8 cellular contexts compared by ENCODE assay signal in genomic region chr10:14822879-14823755, GRCh38. TPM values are rescaled to one million over a fixed set of nuclear protein-coding genes. Genes with fewer than 3 reads are reported as not detected.
A peak's percentile ranks its signal among the peaks of the same experiment; 100 is the strongest.
DNase-seq lines count a peak whose midpoint lies in the region; ATAC-seq and TF ChIP-seq lines count a peak whose summit lies in the region.

No MANE protein-coding gene starts in this region.

- H3K9ac ChIP-seq in trophoblast cell (ENCODE audit: low read length) = no peak overlapping the region

- H3K36me3 ChIP-seq in trophoblast cell (ENCODE audit: control insufficient read depth in 1 of 2, insufficient read depth in 2 of 2, low read length in 2 of 2) = no peaks in the 10 kb centered on the region

- no peak overlapping the region for H3K4ac ChIP-seq in trophoblast cell (ENCODE audit: low read depth, low read length)

- H3K27me3 ChIP-seq in trophoblast cell (ENCODE audit: insufficient read depth, low read length) = no peaks in the 10 kb centered on the region

- H2AK5ac ChIP-seq in trophoblast cell (ENCODE audit: low read length) = no peak overlapping the region

- H3K4me3 ChIP-seq in trophoblast cell (ENCODE audit: low read depth, low read length) (no peak overlapping the region), lower leg skin (ENCODE audit: low read depth, poor library complexity, severe bottlenecking) (no peak overlapping the region)

- intact Hi-C loops in lower leg skin (cut with DNase I; ENCODE audit: low total_unique reads) = loop anchor here (5.0 to 10.0 kb wide), 2 partner anchors 328 to 571 kb away; no protein-coding TSS in a partner anchor

- no peaks in the 10 kb centered on the region for H3K9me3 Mint-ChIP-seq in activated naive CD4-positive, alpha-beta T cell treated with anti-CD3 and anti-CD28 coated beads, Interleukin-2, amount 50 U/mL, for 72 hours

- ATAC-seq in activated naive CD4-positive, alpha-beta T cell treated with anti-CD3 and anti-CD28 coated beads, Interleukin-2, amount 50 U/mL, for 72 hours = no peak
- ATAC-seq in HG02759 (IDR thresholded peaks at IDR 0.05; ENCODE audit: unreplicated experiment) = no peak

- no peak for TF ChIP-seq CTCF in lower leg skin (IDR thresholded peaks at IDR 0.05)

- H4K91ac ChIP-seq in trophoblast cell (ENCODE audit: low read depth, low read length) = no peak overlapping the region

- WGBS in trophoblast cell (ENCODE audit: extremely low coverage, insufficient coverage, insufficient read length) = no CpG with 5 or more reads among the region's 3 CpGs
- 36 to 38% methylated on average over 3 of the region's 3 CpGs for WGBS in lower leg skin, 2 donors

- no peak overlapping the region for H3K23ac ChIP-seq in trophoblast cell (ENCODE audit: low read length)

- H3K4me2 ChIP-seq in trophoblast cell (ENCODE audit: low read length) = no peak overlapping the region

- H3K9me3 ChIP-seq in trophoblast cell (ENCODE audit: insufficient read depth, low read depth, low read length) = no peaks in the 10 kb centered on the region

- H2BK120ac ChIP-seq in trophoblast cell (ENCODE audit: insufficient read depth, low read length, poor library complexity) = no peak overlapping the region

- no peak overlapping the region for H3K27ac Mint-ChIP-seq in activated naive CD4-positive, alpha-beta T cell treated with anti-CD3 and anti-CD28 coated beads, Interleukin-2, amount 50 U/mL, for 72 hours

- H3K14ac ChIP-seq in trophoblast cell (ENCODE audit: low read length) = no peak overlapping the region

- H2AFZ ChIP-seq in trophoblast cell (ENCODE audit: insufficient read depth, low read length, poor library complexity) = no peak overlapping the region

- no peak for TF ChIP-seq POLR2A in lower leg skin (IDR thresholded peaks at IDR 0.05)

- no peaks in the 10 kb centered on the region for H3K4me1 ChIP-seq in trophoblast cell (ENCODE audit: control insufficient read depth in 1 of 2, insufficient read depth in 2 of 2, low read length in 2 of 2)

- no peaks in the 10 kb centered on the region for H3K79me1 ChIP-seq in trophoblast cell (ENCODE audit: low read length)

- DNase-seq in activated naive CD4-positive, alpha-beta T cell treated with Interleukin-2 at 50 U/mL for 16 hours = peak; percentile 44
- DNase-seq in activated naive CD4-positive, alpha-beta T cell treated with anti-CD3 and anti-CD28 coated beads, Interleukin-2, amount 50 U/mL, for 72 hours (ENCODE audit: low spot score in 2 of 2) = no peak
- DNase-seq in NCI-H146 treated with DMSO at 0.1 percent for 48 hours (lab: John Stamatoyannopoulos, UW; ENCODE audit: unreplicated experiment) = peak; percentile 59
- DNase-seq in activated T-cell treated with anti-CD3 and anti-CD28 coated beads for 1 hour (ENCODE audit: low read depth) = peak; percentile 11
- peak; percentile 31 for DNase-seq in fibroblast of the conjunctiva (ENCODE audit: low read depth)
- DNase-seq in trophoblast cell = peak; percentile 14 to 63
- DNase-seq in lower leg skin (ENCODE audit: low spot score in 2 of 2) = no peak

- H4K12ac ChIP-seq in trophoblast cell (ENCODE audit: low read depth, low read length) = no peak overlapping the region

- H3K79me2 ChIP-seq in trophoblast cell (ENCODE audit: control insufficient read depth, insufficient read depth, low read length, poor library complexity) = no peaks in the 10 kb centered on the region

- H3K18ac ChIP-seq in trophoblast cell (ENCODE audit: low read length) = no peak overlapping the region

- no peak overlapping the region for H4K8ac ChIP-seq in trophoblast cell (ENCODE audit: low read depth, low read length)

- H3K27ac ChIP-seq in trophoblast cell (ENCODE audit: low read depth, low read length) = no peak overlapping the region

- H2BK12ac ChIP-seq in trophoblast cell (ENCODE audit: low read length) = no peak overlapping the region

- H3K36me3 Mint-ChIP-seq in activated naive CD4-positive, alpha-beta T cell treated with anti-CD3 and anti-CD28 coated beads, Interleukin-2, amount 50 U/mL, for 72 hours = no peaks in the 10 kb centered on the region

- H2BK5ac ChIP-seq in trophoblast cell (ENCODE audit: low read depth, low read length, poor library complexity) = no peak overlapping the region

RNA-seq across cellular contexts. Expression of gene CDNF, which starts 14.7 kb away (rescaled TPM):
- total RNA-seq in activated naive CD4-positive, alpha-beta T cell treated with anti-CD3 and anti-CD28 coated beads, Interleukin-2, amount 50 U/mL, for 72 hours = 1 to 10 TPM; 1.0 to 3.8 TPM
- polyA plus RNA-seq in trophoblast cell (2013) = 0.86 and 1.1 TPM in 2 replicates
- total RNA-seq in lower leg skin = 1 to 10 TPM; 1.9 to 9.8 (median 3.9) TPM

RNA-seq across cellular contexts. Expression of gene HSPA14, which starts 15.0 kb away (rescaled TPM):
- 10 to 100 TPM; 30.1 to 53.2 TPM for total RNA-seq in activated naive CD4-positive, alpha-beta T cell treated with anti-CD3 and anti-CD28 coated beads, Interleukin-2, amount 50 U/mL, for 72 hours
- 20.9 and 21.3 TPM in 2 replicates for polyA plus RNA-seq in trophoblast cell (2013)
- 1 to 10 TPM; 3.6 to 9.2 (median 5.9) TPM for total RNA-seq in lower leg skin

RNA-seq across cellular contexts. Expression of gene MSANTD7, which starts 15.0 kb away (rescaled TPM):
- 10 to 100 TPM; 25.2 to 28.9 TPM for total RNA-seq in activated naive CD4-positive, alpha-beta T cell treated with anti-CD3 and anti-CD28 coated beads, Interleukin-2, amount 50 U/mL, for 72 hours
- polyA plus RNA-seq in trophoblast cell (2013) = 11.5 and 12.0 TPM in 2 replicates
- total RNA-seq in lower leg skin = 10 to 100 TPM in 3 of 4 donors, 1 to 10 TPM in 1; 8.7 to 12.2 (median 10.7) TPM

RNA-seq across cellular contexts. Expression of gene FAM107B, which starts 48.4 kb away (rescaled TPM):
- total RNA-seq in activated naive CD4-positive, alpha-beta T cell treated with anti-CD3 and anti-CD28 coated beads, Interleukin-2, amount 50 U/mL, for 72 hours = 100 to 1,000 TPM; 108 to 188 TPM
- 70.9 and 75.6 TPM in 2 replicates for polyA plus RNA-seq in trophoblast cell (2013)
- 10 to 100 TPM; 28.3 to 52.7 (median 31.0) TPM for total RNA-seq in lower leg skin

RNA-seq across cellular contexts. Expression of gene SUV39H2, which starts 55.5 kb away (rescaled TPM):
- total RNA-seq in activated naive CD4-positive, alpha-beta T cell treated with anti-CD3 and anti-CD28 coated beads, Interleukin-2, amount 50 U/mL, for 72 hours = 10 to 100 TPM; 34.0 to 35.9 TPM
- polyA plus RNA-seq in trophoblast cell (2013) = 23.7 and 26.0 TPM in 2 replicates
- total RNA-seq in lower leg skin = 1 to 10 TPM in 3 of 4 donors, under 1 TPM in 1; 0.99 to 5.3 (median 3.5) TPM

Comparison
In these comparisons a context has a peak if more than half of its experiments do, and no peak if none do; other contexts are left out.
1. DNase-seq: peak in activated naive CD4-positive, alpha-beta T cell treated with Interleukin-2 at 50 U/mL for 16 hours (single experiment), NCI-H146 treated with DMSO at 0.1 percent for 48 hours (single experiment), activated T-cell treated with anti-CD3 and anti-CD28 coated beads for 1 hour (single experiment), fibroblast of the conjunctiva (single experiment) and trophoblast cell (2 of 2); none in activated naive CD4-positive, alpha-beta T cell treated with anti-CD3 and anti-CD28 coated beads, Interleukin-2, amount 50 U/mL, for 72 hours (0 of 2) and lower leg skin (0 of 2).